Comparison of ENCODE assay signal across 1 cellular context in genomic region chr16:29926675-29927522, GRCh38.
TF ChIP-seq lines count a peak whose summit lies in the region.

No MANE protein-coding gene starts in this region.

TF ChIP-seq in HepG2, 621 proteins besides CTCF, POLR2A, EP300 and RAD21 (continues in another document):
- TF ChIP-seq PITX1 (CRISPR knock-in tag; IDR thresholded peaks at IDR 0.05), result 0 out of 2 replicates have a peak, but pooled peaks have one; percentile 26
- TF ChIP-seq GZF1 (CRISPR knock-in tag; IDR thresholded peaks at IDR 0.05), result 0 out of 2 replicates have a peak, but pooled peaks have one; percentile 19
- TF ChIP-seq STAG1 (CRISPR knock-in tag; IDR thresholded peaks at IDR 0.05), result peak; percentile 11; the same call in 1 of the 2 replicates
- no peak for TF ChIP-seq MTERF4 (CRISPR knock-in tag; IDR thresholded peaks at IDR 0.05)
- no peak for TF ChIP-seq MBD4 (IDR thresholded peaks at IDR 0.05; ENCODE audit: borderline replicate concordance, low read length)
- no peak for TF ChIP-seq U2AF2 (IDR thresholded peaks at IDR 0.05; ENCODE audit: low read depth, low read length)
- 0 out of 2 replicates have a peak, but pooled peaks have one; percentile 42 for TF ChIP-seq ZNF572 (CRISPR knock-in tag; IDR thresholded peaks at IDR 0.05)
- peak; percentile 39; the same call in 1 of the 2 replicates for TF ChIP-seq ZNF839 (CRISPR knock-in tag; IDR thresholded peaks at IDR 0.05; ENCODE audit: borderline replicate concordance)
- TF ChIP-seq ATF4 (CRISPR knock-in tag; IDR thresholded peaks at IDR 0.05), result no peak
- TF ChIP-seq ZNF75D (CRISPR knock-in tag; IDR thresholded peaks at IDR 0.05; ENCODE audit: borderline replicate concordance), result no peak
- no peak for TF ChIP-seq PCBP1 (IDR thresholded peaks at IDR 0.05; ENCODE audit: borderline replicate concordance, low read depth, low read length)
- TF ChIP-seq ZNF414 (CRISPR knock-in tag; IDR thresholded peaks at IDR 0.05), result no peak
- 0 out of 2 replicates have a peak, but pooled peaks have one; percentile 11 for TF ChIP-seq ZBTB42 (CRISPR knock-in tag; IDR thresholded peaks at IDR 0.05)
- TF ChIP-seq CREM (IDR thresholded peaks at IDR 0.05), result no peak
- TF ChIP-seq CREM (CRISPR knock-in tag; IDR thresholded peaks at IDR 0.05), result no peak
- 0 out of 2 replicates have a peak, but pooled peaks have one; percentile 11 for TF ChIP-seq SMAD9 (CRISPR knock-in tag; IDR thresholded peaks at IDR 0.05)
- TF ChIP-seq RBAK (CRISPR knock-in tag; IDR thresholded peaks at IDR 0.05), result 0 out of 2 replicates have a peak, but pooled peaks have one; percentile 12
- 0 out of 2 replicates have a peak, but pooled peaks have one; percentile 22 for TF ChIP-seq CAMTA2 (CRISPR knock-in tag; IDR thresholded peaks at IDR 0.05; ENCODE audit: borderline replicate concordance)
- TF ChIP-seq CCDC6 (CRISPR knock-in tag; IDR thresholded peaks at IDR 0.05), result no peak
- TF ChIP-seq, protein P1, sequence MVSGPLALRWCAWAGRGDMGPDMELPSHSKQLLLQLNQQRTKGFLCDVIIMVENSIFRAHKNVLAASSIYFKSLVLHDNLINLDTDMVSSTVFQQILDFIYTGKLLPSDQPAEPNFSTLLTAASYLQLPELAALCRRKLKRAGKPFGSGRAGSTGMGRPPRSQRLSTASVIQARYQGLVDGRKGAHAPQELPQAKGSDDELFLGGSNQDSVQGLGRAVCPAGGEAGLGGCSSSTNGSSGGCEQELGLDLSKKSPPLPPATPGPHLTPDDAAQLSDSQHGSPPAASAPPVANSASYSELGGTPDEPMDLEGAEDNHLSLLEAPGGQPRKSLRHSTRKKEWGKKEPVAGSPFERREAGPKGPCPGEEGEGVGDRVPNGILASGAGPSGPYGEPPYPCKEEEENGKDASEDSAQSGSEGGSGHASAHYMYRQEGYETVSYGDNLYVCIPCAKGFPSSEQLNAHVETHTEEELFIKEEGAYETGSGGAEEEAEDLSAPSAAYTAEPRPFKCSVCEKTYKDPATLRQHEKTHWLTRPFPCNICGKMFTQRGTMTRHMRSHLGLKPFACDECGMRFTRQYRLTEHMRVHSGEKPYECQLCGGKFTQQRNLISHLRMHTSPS (CRISPR knock-in tag; IDR thresholded peaks at IDR 0.05; ENCODE audit: low read depth), result peak; percentile 45; the same call in 1 of the 2 replicates
- TF ChIP-seq HDAC2 (CRISPR knock-in tag; IDR thresholded peaks at IDR 0.05), result peak; percentile 2; the same call in 1 of the 2 replicates
- TF ChIP-seq ZNF788 (CRISPR knock-in tag; IDR thresholded peaks at IDR 0.05; ENCODE audit: borderline replicate concordance), result peak; percentile 1; the same call in 1 of the 2 replicates
- no peak for TF ChIP-seq ZBTB49 (CRISPR knock-in tag; IDR thresholded peaks at IDR 0.05; ENCODE audit: borderline replicate concordance)
- TF ChIP-seq ZNF747 (CRISPR knock-in tag; IDR thresholded peaks at IDR 0.05; ENCODE audit: borderline replicate concordance), result 0 out of 2 replicates have a peak, but pooled peaks have one; percentile 10
- TF ChIP-seq, protein P2, sequence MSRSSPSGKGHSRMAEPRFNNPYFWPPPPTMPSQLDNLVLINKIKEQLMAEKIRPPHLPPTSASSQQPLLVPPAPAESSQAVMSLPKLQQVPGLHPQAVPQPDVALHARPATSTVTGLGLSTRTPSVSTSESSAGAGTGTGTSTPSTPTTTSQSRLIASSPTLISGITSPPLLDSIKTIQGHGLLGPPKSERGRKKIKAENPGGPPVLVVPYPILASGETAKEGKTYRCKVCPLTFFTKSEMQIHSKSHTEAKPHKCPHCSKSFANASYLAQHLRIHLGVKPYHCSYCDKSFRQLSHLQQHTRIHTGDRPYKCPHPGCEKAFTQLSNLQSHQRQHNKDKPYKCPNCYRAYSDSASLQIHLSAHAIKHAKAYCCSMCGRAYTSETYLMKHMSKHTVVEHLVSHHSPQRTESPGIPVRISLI (CRISPR knock-in tag; IDR thresholded peaks at IDR 0.05; ENCODE audit: borderline replicate concordance), result peak; percentile 53; the same call in 1 of the 2 replicates
- TF ChIP-seq HES4 (CRISPR knock-in tag; IDR thresholded peaks at IDR 0.05; ENCODE audit: borderline replicate concordance), result no peak
- TF ChIP-seq, protein P3, sequence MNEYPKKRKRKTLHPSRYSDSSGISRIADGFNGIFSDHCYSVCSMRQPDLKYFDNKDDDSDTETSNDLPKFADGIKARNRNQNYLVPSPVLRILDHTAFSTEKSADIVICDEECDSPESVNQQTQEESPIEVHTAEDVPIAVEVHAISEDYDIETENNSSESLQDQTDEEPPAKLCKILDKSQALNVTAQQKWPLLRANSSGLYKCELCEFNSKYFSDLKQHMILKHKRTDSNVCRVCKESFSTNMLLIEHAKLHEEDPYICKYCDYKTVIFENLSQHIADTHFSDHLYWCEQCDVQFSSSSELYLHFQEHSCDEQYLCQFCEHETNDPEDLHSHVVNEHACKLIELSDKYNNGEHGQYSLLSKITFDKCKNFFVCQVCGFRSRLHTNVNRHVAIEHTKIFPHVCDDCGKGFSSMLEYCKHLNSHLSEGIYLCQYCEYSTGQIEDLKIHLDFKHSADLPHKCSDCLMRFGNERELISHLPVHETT (CRISPR knock-in tag; conservative IDR thresholded peaks at IDR 0.05), result no peak
- TF ChIP-seq ZNF607 (CRISPR knock-in tag; IDR thresholded peaks at IDR 0.05; ENCODE audit: borderline replicate concordance), result peak; percentile 22; the same call in 1 of the 2 replicates
- no peak for TF ChIP-seq CCAR2 (optimal IDR thresholded peaks at IDR 0.05; ENCODE audit: low read depth, low read length)
- TF ChIP-seq DNMT3B (CRISPR knock-in tag; conservative IDR thresholded peaks at IDR 0.05), result 0 out of 2 replicates have a peak, but pooled peaks have one; percentile 6
- TF ChIP-seq TAF15 (IDR thresholded peaks at IDR 0.05; ENCODE audit: low read depth, low read length, poor library complexity, severe bottlenecking), result no peak
- no peak for TF ChIP-seq MAZ (IDR thresholded peaks at IDR 0.05; ENCODE audit: borderline replicate concordance, low read depth, low read length)
- no peak for TF ChIP-seq MAZ (CRISPR knock-in tag; IDR thresholded peaks at IDR 0.05; ENCODE audit: low read depth)
- 0 out of 2 replicates have a peak, but pooled peaks have one; percentile 1 for TF ChIP-seq ZC3H4 (CRISPR knock-in tag; IDR thresholded peaks at IDR 0.05; ENCODE audit: borderline replicate concordance)
- TF ChIP-seq HNRNPH1 (optimal IDR thresholded peaks at IDR 0.05; ENCODE audit: low read depth, low read length), result peak; percentile 51
- TF ChIP-seq, protein P4, sequence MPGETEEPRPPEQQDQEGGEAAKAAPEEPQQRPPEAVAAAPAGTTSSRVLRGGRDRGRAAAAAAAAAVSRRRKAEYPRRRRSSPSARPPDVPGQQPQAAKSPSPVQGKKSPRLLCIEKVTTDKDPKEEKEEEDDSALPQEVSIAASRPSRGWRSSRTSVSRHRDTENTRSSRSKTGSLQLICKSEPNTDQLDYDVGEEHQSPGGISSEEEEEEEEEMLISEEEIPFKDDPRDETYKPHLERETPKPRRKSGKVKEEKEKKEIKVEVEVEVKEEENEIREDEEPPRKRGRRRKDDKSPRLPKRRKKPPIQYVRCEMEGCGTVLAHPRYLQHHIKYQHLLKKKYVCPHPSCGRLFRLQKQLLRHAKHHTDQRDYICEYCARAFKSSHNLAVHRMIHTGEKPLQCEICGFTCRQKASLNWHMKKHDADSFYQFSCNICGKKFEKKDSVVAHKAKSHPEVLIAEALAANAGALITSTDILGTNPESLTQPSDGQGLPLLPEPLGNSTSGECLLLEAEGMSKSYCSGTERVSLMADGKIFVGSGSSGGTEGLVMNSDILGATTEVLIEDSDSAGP (CRISPR knock-in tag; IDR thresholded peaks at IDR 0.05; ENCODE audit: borderline replicate concordance), result peak; percentile 48; the same call in 1 of the 2 replicates
- no peak for TF ChIP-seq NFRKB (IDR thresholded peaks at IDR 0.05)
- TF ChIP-seq GABPB1 (CRISPR knock-in tag; IDR thresholded peaks at IDR 0.05), result no peak
- TF ChIP-seq YY1 (IDR thresholded peaks at IDR 0.05; ENCODE audit: insufficient read depth, insufficient replicate concordance, low read depth, low read length), result peak; percentile 13
- TF ChIP-seq HNF4G (IDR thresholded peaks at IDR 0.05; ENCODE audit: borderline replicate concordance, low read depth, low read length), result peak; percentile 62
- TF ChIP-seq HNF4G (CRISPR knock-in tag; IDR thresholded peaks at IDR 0.05; ENCODE audit: borderline replicate concordance, low read depth), result no peak; the same call in 1 of the 2 replicates
- no peak for TF ChIP-seq ETV6 (CRISPR knock-in tag; conservative IDR thresholded peaks at IDR 0.05)
- TF ChIP-seq GLI4 (CRISPR knock-in tag; IDR thresholded peaks at IDR 0.05; ENCODE audit: borderline replicate concordance), result peak; percentile 87; the same call in 1 of the 2 replicates
- TF ChIP-seq ZNF570 (CRISPR knock-in tag; IDR thresholded peaks at IDR 0.05; ENCODE audit: borderline replicate concordance), result no peak
- 0 out of 2 replicates have a peak, but pooled peaks have one; percentile 3 for TF ChIP-seq RXRA (CRISPR knock-in tag; IDR thresholded peaks at IDR 0.05)
- no peak for TF ChIP-seq ZNF446 (CRISPR knock-in tag; IDR thresholded peaks at IDR 0.05)
- TF ChIP-seq TAF1 (CRISPR knock-in tag; IDR thresholded peaks at IDR 0.05), result no peak
- TF ChIP-seq ZSCAN9 (CRISPR knock-in tag; IDR thresholded peaks at IDR 0.05; ENCODE audit: borderline replicate concordance), result no peak
- peak; percentile 95; the same call in 1 of the 2 replicates for TF ChIP-seq ZNF44 (CRISPR knock-in tag; IDR thresholded peaks at IDR 0.05)
- peak; percentile 16; the same call in 1 of the 2 replicates for TF ChIP-seq ZNF292 (CRISPR knock-in tag; IDR thresholded peaks at IDR 0.05; ENCODE audit: borderline replicate concordance, low read depth)
- peak; percentile 1; the same call in 1 of the 2 replicates for TF ChIP-seq ZNF547 (CRISPR knock-in tag; IDR thresholded peaks at IDR 0.05)
- no peak for TF ChIP-seq ZKSCAN1 (IDR thresholded peaks at IDR 0.05; ENCODE audit: low read length)
- TF ChIP-seq FLYWCH1 (CRISPR knock-in tag; IDR thresholded peaks at IDR 0.05), result no peak
- TF ChIP-seq ZNF878 (CRISPR knock-in tag; IDR thresholded peaks at IDR 0.05), result no peak
- TF ChIP-seq, protein P5, sequence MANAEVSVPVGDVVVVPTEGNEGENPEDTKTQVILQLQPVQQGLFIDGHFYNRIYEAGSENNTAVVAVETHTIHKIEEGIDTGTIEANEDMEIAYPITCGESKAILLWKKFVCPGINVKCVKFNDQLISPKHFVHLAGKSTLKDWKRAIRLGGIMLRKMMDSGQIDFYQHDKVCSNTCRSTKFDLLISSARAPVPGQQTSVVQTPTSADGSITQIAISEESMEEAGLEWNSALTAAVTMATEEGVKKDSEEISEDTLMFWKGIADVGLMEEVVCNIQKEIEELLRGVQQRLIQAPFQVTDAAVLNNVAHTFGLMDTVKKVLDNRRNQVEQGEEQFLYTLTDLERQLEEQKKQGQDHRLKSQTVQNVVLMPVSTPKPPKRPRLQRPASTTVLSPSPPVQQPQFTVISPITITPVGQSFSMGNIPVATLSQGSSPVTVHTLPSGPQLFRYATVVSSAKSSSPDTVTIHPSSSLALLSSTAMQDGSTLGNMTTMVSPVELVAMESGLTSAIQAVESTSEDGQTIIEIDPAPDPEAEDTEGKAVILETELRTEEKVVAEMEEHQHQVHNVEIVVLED (CRISPR knock-in tag; IDR thresholded peaks at IDR 0.05; ENCODE audit: borderline replicate concordance), result peak; percentile 47; the same call in 1 of the 2 replicates
- TF ChIP-seq SIN3A (IDR thresholded peaks at IDR 0.05; ENCODE audit: borderline replicate concordance, low read depth, low read length), result no peak; the same call in 1 of the 2 replicates
- no peak for TF ChIP-seq TEF (CRISPR knock-in tag; IDR thresholded peaks at IDR 0.05)
- no peak; the same call in 1 of the 2 replicates for TF ChIP-seq SP2 (CRISPR knock-in tag; IDR thresholded peaks at IDR 0.05)
